Comparison of ENCODE assay signal across 21 cellular contexts in the genomic region with DNA sequence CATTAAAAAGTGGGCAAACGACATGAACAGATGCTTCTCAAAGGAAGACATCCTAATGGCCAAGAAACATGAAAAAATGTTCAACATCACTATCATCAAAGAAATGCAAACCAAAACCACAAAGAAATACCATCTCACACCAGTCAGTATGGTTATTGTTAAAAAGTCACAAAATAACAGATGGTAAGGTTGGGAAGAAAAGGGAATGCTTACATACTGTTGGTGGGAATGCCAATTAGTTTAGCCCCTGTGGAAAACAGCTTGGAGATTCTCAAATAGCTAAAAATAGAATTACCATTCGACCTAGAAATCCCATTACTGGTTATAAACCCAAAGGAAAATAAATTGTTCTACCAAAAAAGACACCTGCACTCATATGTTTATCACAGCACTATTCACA.
A peak's percentile ranks its signal among the peaks of the same experiment; 100 is the strongest.
DNase-seq lines count a peak whose midpoint lies in the region; ATAC-seq and TF ChIP-seq lines count a peak whose summit lies in the region.
"Had no signal": no experiment of that assay in that cellular context is flagged by ENCODE, and none has a peak within 500 bp of the region (broad histone marks: within the 10 kb centered on the region; RNA-seq: fewer than 3 reads in every experiment).

No MANE protein-coding gene starts in this region.

- no peaks in the 10 kb centered on the region for H3K36me3 ChIP-seq in gastrocnemius medialis
- H3K36me3 ChIP-seq: Peyer's patch, SJSA1 had no signal

- in situ Hi-C loops in gastrocnemius medialis (cut with MboI; ENCODE audit: low sequenced_read_pairs in 4 of 4), result no loop called here

- no peaks in the 10 kb centered on the region for H3K4me1 Mint-ChIP-seq in HFFc6 (ENCODE audit: low read depth)
- H3K4me1 Mint-ChIP-seq: CD14-positive monocyte had no signal

- H3K4me3 ChIP-seq in skeletal muscle cell (ENCODE audit: low read depth, low read length) (no peak overlapping the region), gastrocnemius medialis (no peak overlapping the region)
- H3K4me3 ChIP-seq: Peyer's patch, SJSA1 had no signal

- peaks cover 7% of the 10 kb centered on the region; the same call in 1 of the 2 replicates for H3K36me3 Mint-ChIP-seq in HFFc6 (ENCODE audit: low read depth)
- H3K36me3 Mint-ChIP-seq: CD14-positive monocyte had no signal

- TF ChIP-seq CTCF in gastrocnemius medialis (IDR thresholded peaks at IDR 0.05 in 4 of 5, conservative IDR thresholded peaks at IDR 0.05 in 1 of 5) (no peak), HFFc6 (IDR thresholded peaks at IDR 0.05) (no peak)

- H3K9me3 ChIP-seq in gastrocnemius medialis, result no peaks in the 10 kb centered on the region
- H3K9me3 ChIP-seq: Peyer's patch, SJSA1 had no signal

- DNase-seq in NCI-H1694 treated with DMSO at 0.1 percent for 48 hours (lab: John Stamatoyannopoulos, UW) (peak; percentile 22), NCI-H1694 (lab: John Stamatoyannopoulos, UW) (no peak), HS-27A (ENCODE audit: low read depth) (peak; percentile 14), astrocyte of the hippocampus (ENCODE audit: low read depth, low spot score) (peak; percentile 33), skeletal muscle cell (ENCODE audit: low read depth) (peak; percentile 3), gastrocnemius medialis (no peak), HFFc6 (no peak)
- DNase-seq: DMS79, GOT3, Kasumi-1, MM.1S, NCI-H1048, NCI-H1436 treated with DMSO at 0.1 percent for 48 hours, NCI-H2029 treated with DMSO at 0.1 percent for 48 hours, NCI-H526, Peyer's patch had no signal

- no peak overlapping the region for H3K27ac ChIP-seq in gastrocnemius medialis
- H3K27ac ChIP-seq: 22Rv1, Peyer's patch, SJSA1 had no signal

- peaks cover 9% of the 10 kb centered on the region for H3K9me3 Mint-ChIP-seq in HFFc6

- ATAC-seq in gastrocnemius medialis (no peak), esophagus mucosa (no peak)
- ATAC-seq: HCT116 had no signal

- intact Hi-C loops in gastrocnemius medialis (cut with DNase I; ENCODE audit: low total_unique reads), result no loop called here

- no peak overlapping the region for H3K27ac Mint-ChIP-seq in HFFc6
- H3K27ac Mint-ChIP-seq: CD14-positive monocyte had no signal

- H3K4me3 Mint-ChIP-seq in HFFc6, result no peak overlapping the region
- H3K4me3 Mint-ChIP-seq: CD14-positive monocyte had no signal

- no peaks in the 10 kb centered on the region for H3K27me3 Mint-ChIP-seq in HFFc6 (ENCODE audit: insufficient read depth)

- TF ChIP-seq POLR2A in gastrocnemius medialis (IDR thresholded peaks at IDR 0.05), result no peak

- no peaks in the 10 kb centered on the region for H3K4me1 ChIP-seq in gastrocnemius medialis
- H3K4me1 ChIP-seq: Peyer's patch, SJSA1 had no signal

- H3K27me3 ChIP-seq in gastrocnemius medialis, result no peaks in the 10 kb centered on the region
- H3K27me3 ChIP-seq: Peyer's patch, SJSA1 had no signal

Comparison
In these comparisons a context has a peak if more than half of its experiments do, and no peak if none do; other contexts are left out.
1. DNase-seq: peak in NCI-H1694 treated with DMSO at 0.1 percent for 48 hours (single experiment), HS-27A (single experiment), astrocyte of the hippocampus (single experiment) and skeletal muscle cell (single experiment); none in NCI-H1694 (single experiment), gastrocnemius medialis (0 of 2) and HFFc6 (single experiment).